1 cellular context compared by ENCODE assay signal in the genomic region with DNA sequence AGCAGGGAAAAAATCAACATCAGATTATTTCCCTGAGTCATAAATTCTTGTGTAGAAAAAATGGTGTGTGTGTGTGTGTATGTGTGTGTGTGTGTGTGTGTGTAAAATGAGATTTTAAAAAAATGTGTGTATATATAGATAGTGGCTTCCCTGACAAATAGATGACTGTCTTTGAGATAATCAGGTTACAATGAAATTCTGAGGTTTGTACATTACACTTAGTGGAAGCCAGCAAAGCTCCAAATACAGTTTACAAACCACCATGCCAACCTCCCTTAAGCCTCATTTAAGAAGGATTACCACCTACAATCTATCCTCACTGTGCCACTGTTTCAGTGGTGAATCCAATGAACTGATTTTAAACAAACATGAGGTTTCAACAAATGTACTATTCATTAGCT.
TF ChIP-seq lines count a peak whose summit lies in the region.

No MANE protein-coding gene starts in this region.

TF ChIP-seq in endothelial cell of umbilical vein, 7 proteins besides CTCF, POLR2A, EP300 and RAD21:
- TF ChIP-seq FOS (IDR thresholded peaks at IDR 0.05; ENCODE audit: borderline replicate concordance, insufficient read depth, low read length) (no peak), JUN (IDR thresholded peaks at IDR 0.05; ENCODE audit: borderline replicate concordance, insufficient read depth, insufficient read length, low read depth) (no peak), GATA2 (IDR thresholded peaks at IDR 0.05; ENCODE audit: insufficient read depth, insufficient read length, low read depth, low read length) (no peak), MYC (IDR thresholded peaks at IDR 0.05; ENCODE audit: low read depth, low read length) (no peak), EZH2 (IDR thresholded peaks at IDR 0.05; ENCODE audit: borderline replicate concordance, low read depth, low read length, severe bottlenecking) (no peak), POLR2AphosphoS5 (IDR thresholded peaks at IDR 0.05; ENCODE audit: insufficient read depth, low read depth, low read length) (no peak)
- TF ChIP-seq, protein P1, sequence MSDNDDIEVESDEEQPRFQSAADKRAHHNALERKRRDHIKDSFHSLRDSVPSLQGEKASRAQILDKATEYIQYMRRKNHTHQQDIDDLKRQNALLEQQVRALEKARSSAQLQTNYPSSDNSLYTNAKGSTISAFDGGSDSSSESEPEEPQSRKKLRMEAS (IDR thresholded peaks at IDR 0.05; ENCODE audit: insufficient read depth, insufficient read length), result no peak
